9 cellular contexts compared by ENCODE assay signal in genomic region chr7:105581066-105581811, GRCh38.
A peak's percentile ranks its signal among the peaks of the same experiment; 100 is the strongest.
DNase-seq lines count a peak whose midpoint lies in the region; ATAC-seq lines count a peak whose summit lies in the region.
"Had no signal": no experiment of that assay in that cellular context is flagged by ENCODE, and none has a peak within 500 bp of the region (broad histone marks: within the 10 kb centered on the region; RNA-seq: fewer than 3 reads in every experiment).

Gene EFCAB10, minus strand, starts transcription at chr7:105581493. Its CDS starts 30 bp downstream, at chr7:105581463.

- no peaks in the 10 kb centered on the region for H3K36me3 Mint-ChIP-seq in T-helper 2 cell treated with Interferon-gamma antibody and Interleukin-4, amounts not matched to agents 5 μg/mL and 100 μg/mL, for 36 hours (ENCODE audit: low read depth)

- peak within 1 kb of the TSS; percentile 66 for H3K4me3 ChIP-seq in HUES48 (ENCODE audit: low read depth, low read length)

- H3K4me3 Mint-ChIP-seq in T-helper 2 cell treated with Interferon-gamma antibody and Interleukin-4, amounts not matched to agents 5 μg/mL and 100 μg/mL, for 36 hours = peak within 1 kb of the TSS; percentile 82

- peaks cover 3% of the 10 kb centered on the region; the same call in 1 of the 2 replicates for H3K4me1 ChIP-seq in HUES48 (ENCODE audit: control insufficient read depth, insufficient read depth, low read length)

- ATAC-seq in GM19468 (IDR thresholded peaks at IDR 0.05; ENCODE audit: extremely low read depth, unreplicated experiment) = peak; percentile 59

- DNase-seq in COR-L47 (lab: John Stamatoyannopoulos, UW) (peak; percentile 76), cerebellar cortex (ENCODE audit: low spot score) (peak; percentile 65), islet precursor cell (peak; percentile 96), NOMO-1 (lab: John Stamatoyannopoulos, UW; ENCODE audit: unreplicated experiment in 2 of 2) (no peak)
- DNase-seq in T-helper 2 cell treated with Interferon-gamma antibody and Interleukin-4, amounts not matched to agents 5 μg/mL and 100 μg/mL, for 36 hours (ENCODE audit: low spot score) = peak; percentile 61
- peak; percentile 25 to 58 (median 40) for DNase-seq in stimulated activated CD4-positive, alpha-beta T cell treated with anti-CD3 and anti-CD28 coated beads, Interleukin-12 subunit alpha, Interleukin-12 subunit beta, amount 100 ng/mL, for 48 hours (ENCODE audit: low read depth in 2 of 3, low spot score in 1 of 3)

- no peaks in the 10 kb centered on the region for H3K36me3 ChIP-seq in HUES48 (ENCODE audit: control insufficient read depth, insufficient read depth, low read length)

- peaks cover 12% of the 10 kb centered on the region for H3K9me3 Mint-ChIP-seq in T-helper 2 cell treated with Interferon-gamma antibody and Interleukin-4, amounts not matched to agents 5 μg/mL and 100 μg/mL, for 36 hours

- peak within 1 kb of the TSS; percentile 77 for H3K27ac ChIP-seq in HUES48 (ENCODE audit: low read depth, low read length)
- H3K27ac ChIP-seq: KMS-11 had no signal

- H3K4me1 Mint-ChIP-seq in T-helper 2 cell treated with Interferon-gamma antibody and Interleukin-4, amounts not matched to agents 5 μg/mL and 100 μg/mL, for 36 hours (ENCODE audit: low read depth) = peaks cover 10% of the 10 kb centered on the region

- H3K9me3 ChIP-seq in HUES48 (ENCODE audit: control insufficient read depth, insufficient read depth, low read length) = 0 out of 2 replicates have a peak, but pooled peaks cover 3% of the 10 kb centered on the region

- peak within 1 kb of the TSS; percentile 48; the same call in 1 of the 2 replicates for H3K9ac ChIP-seq in HUES48 (ENCODE audit: low read depth, low read length)
- H3K9ac ChIP-seq: KMS-11 had no signal

- no peaks in the 10 kb centered on the region for H3K27me3 ChIP-seq in HUES48 (ENCODE audit: control insufficient read depth, insufficient read depth, low read length)

- H3K27me3 Mint-ChIP-seq in T-helper 2 cell treated with Interferon-gamma antibody and Interleukin-4, amounts not matched to agents 5 μg/mL and 100 μg/mL, for 36 hours (ENCODE audit: low read depth) = no peaks in the 10 kb centered on the region

- no peak within 1 kb of the TSS for H3K27ac Mint-ChIP-seq in T-helper 2 cell treated with Interferon-gamma antibody and Interleukin-4, amounts not matched to agents 5 μg/mL and 100 μg/mL, for 36 hours

Comparison
In these comparisons a context has a peak if more than half of its experiments do, and no peak if none do; other contexts are left out.
1. DNase-seq: peak in COR-L47 (single experiment), T-helper 2 cell treated with Interferon-gamma antibody and Interleukin-4, amounts not matched to agents 5 μg/mL and 100 μg/mL, for 36 hours (single experiment), cerebellar cortex (single experiment), islet precursor cell (single experiment) and stimulated activated CD4-positive, alpha-beta T cell treated with anti-CD3 and anti-CD28 coated beads, Interleukin-12 subunit alpha, Interleukin-12 subunit beta, amount 100 ng/mL, for 48 hours (3 of 3); none in NOMO-1 (0 of 2).